11 cellular contexts compared by ENCODE assay signal in the genomic region with DNA sequence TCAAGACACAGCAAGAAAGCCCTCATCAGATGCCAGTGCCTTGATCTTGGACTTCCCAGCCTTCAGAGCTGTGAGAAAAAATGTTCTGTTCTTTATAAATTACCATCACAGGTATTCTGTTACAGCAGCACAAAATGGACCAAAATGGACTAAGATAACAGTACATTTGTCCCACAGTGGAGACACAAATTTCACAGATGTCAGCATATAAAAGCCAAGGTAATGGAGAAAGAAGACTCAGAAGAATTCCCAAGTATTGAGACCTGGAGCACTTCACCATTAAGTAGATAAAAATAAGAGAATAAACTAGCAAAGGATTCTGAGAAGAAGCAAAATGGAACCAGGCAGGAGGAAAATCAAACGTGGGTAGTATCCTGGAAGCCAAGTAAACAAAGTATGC.
"Had no signal": no experiment of that assay in that cellular context is flagged by ENCODE, and none has a peak within 500 bp of the region (broad histone marks: within the 10 kb centered on the region; RNA-seq: fewer than 3 reads in every experiment).

No MANE protein-coding gene starts in this region.

- H3K4me1 ChIP-seq: HAP-1 had no signal

- ATAC-seq: GM23338, HCT116 had no signal

- DNase-seq: GM23248, GOT3, H7, H9, HCEC 1CT, HFFc6 had no signal

- H3K9ac ChIP-seq: GM23248 had no signal

- H3K36me3 ChIP-seq: HAP-1 had no signal

- H3K27ac ChIP-seq: GM23248 had no signal

- H3K4me3 ChIP-seq: GM23248, GM23338, HAP-1 had no signal

- H2AFZ ChIP-seq: GM23248, GM23338 had no signal

- H3K9me3 ChIP-seq: HAP-1 had no signal

- FAIRE-seq: H1, H54 had no signal

- H3K4me2 ChIP-seq: GM23338 had no signal
